In genomic region chr11:62677709-62678108, GRCh38 we compare ENCODE assay signal across 9 cellular contexts. TPM values are rescaled to one million over a fixed set of nuclear protein-coding genes. Genes with fewer than 3 reads are reported as not detected.
DNase-seq lines count a peak whose midpoint lies in the region; ATAC-seq and TF ChIP-seq lines count a peak whose summit lies in the region.
"Had no signal": no experiment of that assay in that cellular context is flagged by ENCODE, and none has a peak within 500 bp of the region (broad histone marks: within the 10 kb centered on the region; RNA-seq: fewer than 3 reads in every experiment).

No MANE protein-coding gene starts in this region.

- peaks cover 46 to 64% (median 59%) of the 10 kb centered on the region in 10 experiments for H3K4me1 ChIP-seq in BLaER1 treated with 17β-estradiol and CSF1 and Interleukin-3, amounts not matched to agents 10 nM and 100 nM
- H3K4me1 ChIP-seq in breast epithelium: peaks cover 3 to 11% of the 10 kb centered on the region in 2 donors

- H3K27me3 Mint-ChIP-seq in IgD-negative memory B cell: no peaks in the 10 kb centered on the region
- no peaks in the 10 kb centered on the region for H3K27me3 Mint-ChIP-seq in naive B cell

- no peak for TF ChIP-seq POLR2A in breast epithelium (IDR thresholded peaks at IDR 0.05)

- H3K9ac ChIP-seq in BLaER1 treated with 17β-estradiol and CSF1 and Interleukin-3, amounts not matched to agents 10 nM and 100 nM: peak overlapping the region; percentile 92 to 98 (median 97)

- H3K36me3 Mint-ChIP-seq in IgD-negative memory B cell (peaks cover 3% of the 10 kb centered on the region), naive B cell (peaks cover 0 to 21% of the 10 kb centered on the region in 2 donors)

- ATAC-seq in naive B cell (ENCODE audit: low read depth in 2 of 2): no peak

- H3K4me2 ChIP-seq in BLaER1 treated with 17β-estradiol and CSF1 and Interleukin-3, amounts not matched to agents 10 nM and 100 nM: peak overlapping the region; percentile 71 to 97 (median 92)

- no peak for TF ChIP-seq CTCF in breast epithelium (IDR thresholded peaks at IDR 0.05)

- DNase-seq in breast epithelium (ENCODE audit: low spot score in 2 of 2) (no peak), naive B cell (no peak), NCI-H774 (lab: John Stamatoyannopoulos, UW) (no peak), NCI-H2196 (lab: John Stamatoyannopoulos, UW; ENCODE audit: unreplicated experiment) (no peak), amniotic stem cell (lab: John Stamatoyannopoulos, UW) (no peak)
- DNase-seq in activated CD4-positive, CD25-positive, alpha-beta regulatory T cell treated with anti-CD3 and anti-CD28 coated beads, Interleukin-2, amount 50 U/mL, for 72 hours: no peak
- DNase-seq: NCI-H82 had no signal

- peaks cover 0 to 33% (median 16%) of the 10 kb centered on the region in 11 experiments; a peak in 12 of 22 replicates for H4K20me1 ChIP-seq in BLaER1 treated with 17β-estradiol and CSF1 and Interleukin-3, amounts not matched to agents 10 nM and 100 nM

- H3K27ac Mint-ChIP-seq in IgD-negative memory B cell (peak overlapping the region; percentile 92 to 98 (median 96)), naive B cell (peak overlapping the region; percentile 75 to 99 (median 96))

- H3K27me3 ChIP-seq in BLaER1 treated with 17β-estradiol and CSF1 and Interleukin-3, amounts not matched to agents 10 nM and 100 nM: no peaks in the 10 kb centered on the region
- H3K27me3 ChIP-seq in breast epithelium: no peaks in the 10 kb centered on the region

- H3K4me3 Mint-ChIP-seq in IgD-negative memory B cell: peak overlapping the region; percentile 91 to 96 (median 94)
- peak overlapping the region; percentile 75 to 97 (median 94) for H3K4me3 Mint-ChIP-seq in naive B cell

- H3K9me3 Mint-ChIP-seq in IgD-negative memory B cell (no peaks in the 10 kb centered on the region), naive B cell (no peaks in the 10 kb centered on the region)

- peak overlapping the region; percentile 81 to 99 (median 97) for H3K4me3 ChIP-seq in BLaER1 treated with 17β-estradiol and CSF1 and Interleukin-3, amounts not matched to agents 10 nM and 100 nM
- peak overlapping the region; percentile 85 to 98 (median 98) for H3K4me3 ChIP-seq in breast epithelium

- intact Hi-C loops in breast epithelium (cut with DNase I; ENCODE audit: low total_unique reads): loop anchor here (5.0 kb wide), 1 partner anchor 860 kb away; the partner anchor contains the start of gene FADS1

- peaks cover 48 to 55% (median 54%) of the 10 kb centered on the region in 11 experiments for H3K36me3 ChIP-seq in BLaER1 treated with 17β-estradiol and CSF1 and Interleukin-3, amounts not matched to agents 10 nM and 100 nM
- no peaks in the 10 kb centered on the region for H3K36me3 ChIP-seq in breast epithelium

- H3K4me1 Mint-ChIP-seq in IgD-negative memory B cell: peaks cover 22 to 24% (median 23%) of the 10 kb centered on the region in 3 donors
- peaks cover 26 to 52% (median 41%) of the 10 kb centered on the region in 3 donors for H3K4me1 Mint-ChIP-seq in naive B cell

- H3K9me3 ChIP-seq in BLaER1 treated with 17β-estradiol and CSF1 and Interleukin-3, amounts not matched to agents 10 nM and 100 nM (replicated peaks in 1 of 11): no peaks in the 10 kb centered on the region
- H3K9me3 ChIP-seq in breast epithelium: no peaks in the 10 kb centered on the region

- peak overlapping the region in 9 of 11 experiments; percentile 87 to 96 (median 93); a peak in 15 of 22 replicates for H3K27ac ChIP-seq in BLaER1 treated with 17β-estradiol and CSF1 and Interleukin-3, amounts not matched to agents 10 nM and 100 nM
- H3K27ac ChIP-seq in breast epithelium: peak overlapping the region in 1 of 2 donors; percentile 7

RNA-seq across cellular contexts. Expression of gene UBXN1, which starts 1.2 kb away (rescaled TPM):
- polyA plus RNA-seq in IgD-negative memory B cell: 228 TPM
- 100 to 1,000 TPM; 204 to 248 (median 239) TPM for total RNA-seq in breast epithelium
- 100 to 1,000 TPM; 150 to 226 (median 216) TPM for polyA plus RNA-seq in naive B cell (ENCODE audit: low read depth in 6 of 6)

RNA-seq across cellular contexts. Expression of gene LBHD1, which starts 5.6 kb away (rescaled TPM):
- polyA plus RNA-seq in IgD-negative memory B cell (6.2 TPM), naive B cell (ENCODE audit: low read depth in 6 of 6) (10 to 100 TPM in 1 of 6 donors, 1 to 10 TPM in 5; 3.5 to 12.4 (median 5.1) TPM)
- 1 to 10 TPM; 4.3 to 6.0 (median 5.6) TPM for total RNA-seq in breast epithelium

RNA-seq across cellular contexts. Expression of gene UQCC3, which starts 6.2 kb away (rescaled TPM):
- polyA plus RNA-seq in IgD-negative memory B cell (13.7 TPM), naive B cell (ENCODE audit: low read depth in 6 of 6) (10 to 100 TPM in 5 of 6 donors, 1 to 10 TPM in 1; 7.7 to 11.4 (median 10.4) TPM)
- total RNA-seq in breast epithelium: 1 to 10 TPM; 7.4 to 9.8 (median 8.3) TPM

RNA-seq across cellular contexts. Expression of gene LRRN4CL, which starts 11.6 kb away (rescaled TPM):
- polyA plus RNA-seq in IgD-negative memory B cell: not detected
- 10 to 100 TPM in 2 of 3 donors, 1 to 10 TPM in 1; 9.8 to 15.1 (median 13.6) TPM for total RNA-seq in breast epithelium
- not detected for polyA plus RNA-seq in naive B cell (ENCODE audit: low read depth in 6 of 6)

RNA-seq across cellular contexts. Expression of gene CSKMT, which starts 12.6 kb away (rescaled TPM):
- polyA plus RNA-seq in IgD-negative memory B cell (6.3 TPM), naive B cell (ENCODE audit: low read depth in 6 of 6) (1 to 10 TPM; 2.1 to 8.4 (median 4.8) TPM)
- 10 to 100 TPM in 1 of 3 donors, 1 to 10 TPM in 2; 5.4 to 16.1 (median 5.8) TPM for total RNA-seq in breast epithelium
